In the genomic region with DNA sequence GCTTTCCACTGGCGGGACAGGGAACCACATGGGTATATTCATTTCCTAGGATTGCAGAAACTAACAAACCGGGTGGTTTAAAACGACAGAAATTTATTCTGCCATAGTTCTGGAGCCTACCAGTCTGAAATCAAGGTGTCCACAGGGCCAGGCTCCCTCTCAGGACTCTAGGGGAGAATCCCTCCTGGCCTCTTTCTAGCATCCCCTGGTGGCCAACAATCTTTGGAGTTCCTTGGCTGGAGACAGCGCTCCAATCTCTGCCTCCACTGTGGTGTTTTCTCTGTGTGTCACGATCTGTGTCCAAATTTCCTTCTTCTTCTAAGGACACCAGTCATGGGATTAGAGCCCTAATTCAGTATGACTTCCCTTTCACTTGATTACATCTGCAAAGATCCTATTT, we compare ENCODE assay signal across 1 cellular context.
TF ChIP-seq lines count a peak whose summit lies in the region.

No MANE protein-coding gene starts in this region.

TF ChIP-seq in GM23338, 12 proteins besides CTCF, POLR2A, EP300 and RAD21 (continued from another document):
- no peak for TF ChIP-seq REST (IDR thresholded peaks at IDR 0.05; ENCODE audit: unreplicated experiment)
- TF ChIP-seq ZNF331 (CRISPR knock-in tag; IDR thresholded peaks at IDR 0.05; ENCODE audit: low read depth), result no peak
- TF ChIP-seq CREB1 (CRISPR knock-in tag; IDR thresholded peaks at IDR 0.05; ENCODE audit: low read depth), result no peak
- no peak for TF ChIP-seq STAT1 (IDR thresholded peaks at IDR 0.05; ENCODE audit: unreplicated experiment)
- no peak for TF ChIP-seq ZNF114 (CRISPR knock-in tag; IDR thresholded peaks at IDR 0.05)
- TF ChIP-seq NANOG (IDR thresholded peaks at IDR 0.05; ENCODE audit: borderline replicate concordance), result no peak
- TF ChIP-seq POLR2AphosphoS5 (IDR thresholded peaks at IDR 0.05; ENCODE audit: low read depth), result no peak
- TF ChIP-seq EZH2 (IDR thresholded peaks at IDR 0.05; ENCODE audit: low read depth, unreplicated experiment), result no peak
- TF ChIP-seq EZH2phosphoT487 (IDR thresholded peaks at IDR 0.05; ENCODE audit: unreplicated experiment), result no peak
